Comparison of ENCODE assay signal across 12 cellular contexts in the genomic region with DNA sequence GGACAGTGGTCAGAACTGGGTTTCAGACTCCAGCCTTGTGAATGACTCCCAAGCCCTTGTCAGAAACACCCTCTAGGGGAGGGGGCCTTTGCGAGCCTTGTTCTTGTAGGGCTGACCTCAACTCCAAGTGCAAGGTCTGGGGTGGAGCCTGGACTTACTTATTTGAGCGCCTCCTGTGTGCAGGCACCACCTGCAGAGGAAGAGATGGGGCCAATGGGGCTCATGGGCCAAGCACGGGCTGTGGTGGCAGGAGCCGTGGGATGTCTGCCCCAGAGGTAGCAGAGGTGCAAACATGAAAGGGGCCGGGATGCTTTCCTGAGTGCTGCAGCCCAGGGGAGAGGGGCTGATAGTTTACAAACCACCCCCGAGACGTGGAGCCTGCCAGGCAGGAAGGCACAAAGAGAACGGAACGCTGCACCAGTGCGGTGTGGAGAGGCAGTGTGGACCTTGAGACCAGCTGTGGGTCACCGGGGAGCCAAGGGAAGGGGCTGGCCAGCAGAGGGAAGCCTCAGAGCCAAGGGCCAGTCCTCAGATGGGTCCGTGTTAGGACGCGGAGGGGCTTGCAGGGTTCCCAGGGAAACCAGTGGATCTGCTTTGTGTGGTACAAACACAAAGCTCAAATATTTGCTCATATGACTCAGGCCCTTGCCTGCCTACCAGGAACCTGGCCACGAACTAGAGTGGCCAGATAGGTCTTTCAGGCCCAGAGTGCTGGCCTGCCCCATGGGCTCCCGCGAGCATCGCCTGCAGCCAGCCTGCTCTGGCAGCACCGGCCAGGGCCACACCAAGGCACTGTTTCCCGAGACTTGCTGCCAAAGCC. TPM values are rescaled to one million over a fixed set of nuclear protein-coding genes. Genes with fewer than 3 reads are reported as not detected.
A peak's percentile ranks its signal among the peaks of the same experiment; 100 is the strongest.
DNase-seq lines count a peak whose midpoint lies in the region; ATAC-seq and TF ChIP-seq lines count a peak whose summit lies in the region.
"Had no signal": no experiment of that assay in that cellular context is flagged by ENCODE, and none has a peak within 500 bp of the region (broad histone marks: within the 10 kb centered on the region; RNA-seq: fewer than 3 reads in every experiment).

No MANE protein-coding gene starts in this region.

- H3K9me3 ChIP-seq in heart right ventricle (no peaks in the 10 kb centered on the region), left ventricle myocardium inferior (replicated peaks) (no peaks in the 10 kb centered on the region), upper lobe of right lung (no peaks in the 10 kb centered on the region)
- H3K9me3 ChIP-seq: Peyer's patch, tibial nerve had no signal

- H3K27me3 ChIP-seq in heart right ventricle (no peaks in the 10 kb centered on the region), left ventricle myocardium inferior (ENCODE audit: low read depth) (no peaks in the 10 kb centered on the region), upper lobe of right lung (no peaks in the 10 kb centered on the region)
- H3K27me3 ChIP-seq: Peyer's patch, tibial nerve had no signal

- ATAC-seq in heart right ventricle (peak in 5 of 8 donors; percentile 25 to 45 (median 35)), upper lobe of right lung (peak; percentile 89), HG03175 (IDR thresholded peaks at IDR 0.05; ENCODE audit: unreplicated experiment) (no peak), HG02840 (IDR thresholded peaks at IDR 0.05; ENCODE audit: low FRiP score, unreplicated experiment) (no peak), GM21529 (IDR thresholded peaks at IDR 0.05; ENCODE audit: unreplicated experiment) (no peak)

- intact Hi-C loops in heart right ventricle (cut with DNase I) (no loop called here), left ventricle myocardium inferior (cut with micrococcal nuclease) (no loop called here), upper lobe of right lung (cut with DNase I) (loop anchor here (5.0 kb wide), 1 partner anchor 38 kb away; no protein-coding TSS in a partner anchor)

- H3K36me3 ChIP-seq in heart right ventricle (peaks cover 0 to 39% (median 15%) of the 10 kb centered on the region in 9 donors), left ventricle myocardium inferior (peaks cover 33% of the 10 kb centered on the region), upper lobe of right lung (peaks cover 33% of the 10 kb centered on the region)

- H3K4me3 ChIP-seq in heart right ventricle (no peak overlapping the region), left ventricle myocardium inferior (no peak overlapping the region), upper lobe of right lung (no peak overlapping the region)
- H3K4me3 ChIP-seq: Peyer's patch, tibial nerve had no signal

- WGBS in heart right ventricle, 2 donors, result 76 to 81% methylated on average over 20 of the region's 20 CpGs

- TF ChIP-seq CTCF in heart right ventricle (IDR thresholded peaks at IDR 0.05), result no peak
- TF ChIP-seq CTCF in left ventricle myocardium inferior (IDR thresholded peaks at IDR 0.05; ENCODE audit: borderline replicate concordance), result no peak
- no peak for TF ChIP-seq CTCF in upper lobe of right lung (IDR thresholded peaks at IDR 0.05)

- no peaks in the 10 kb centered on the region for H3K4me1 ChIP-seq in heart right ventricle
- H3K4me1 ChIP-seq in left ventricle myocardium inferior, result no peaks in the 10 kb centered on the region
- no peaks in the 10 kb centered on the region for H3K4me1 ChIP-seq in upper lobe of right lung
- H3K4me1 ChIP-seq: Peyer's patch, tibial nerve had no signal

- no peak overlapping the region for H3K27ac ChIP-seq in heart right ventricle
- no peak overlapping the region for H3K27ac ChIP-seq in left ventricle myocardium inferior (replicated peaks)
- H3K27ac ChIP-seq in upper lobe of right lung, result peak overlapping the region; percentile 33
- H3K27ac ChIP-seq: Peyer's patch, tibial nerve had no signal

- no peak for DNase-seq in heart right ventricle
- DNase-seq in left ventricle myocardium inferior, result no peak
- peak; percentile 6 for DNase-seq in SW480 (ENCODE audit: low spot score)
- peak; percentile 64 for DNase-seq in iris pigment epithelial cell (ENCODE audit: low read depth)
- DNase-seq in upper lobe of right lung, result peak; percentile 80
- DNase-seq: GOT3; Peyer's patch; stimulated activated CD4-positive, alpha-beta T cell treated with anti-CD3 and anti-CD28 coated beads, Interleukin-15, amount 100 ng/mL, for 24 hours had no signal

RNA-seq across cellular contexts. Expression of gene TADA2B, which starts 8.7 kb away (rescaled TPM):
- total RNA-seq in heart right ventricle (10 to 100 TPM; 26.2 to 40.8 (median 31.5) TPM), left ventricle myocardium inferior (33.7 TPM), upper lobe of right lung (23.2 TPM)
- polyA plus RNA-seq in heart right ventricle, result 10 to 100 TPM; 15.4 to 15.6 TPM

RNA-seq across cellular contexts. Expression of gene GRPEL1, which starts 33.4 kb away (rescaled TPM):
- total RNA-seq in heart right ventricle (10 to 100 TPM; 50.8 to 83.3 (median 55.8) TPM), left ventricle myocardium inferior (58.2 TPM), upper lobe of right lung (27.8 TPM)
- polyA plus RNA-seq in heart right ventricle, result 10 to 100 TPM; 38.7 to 71.6 TPM

Comparison
In these comparisons a context has a peak if more than half of its experiments do, and no peak if none do; other contexts are left out.
1. ATAC-seq: peak in heart right ventricle (5 of 8) and upper lobe of right lung (single experiment); none in HG03175 (single experiment), HG02840 (single experiment) and GM21529 (single experiment).
2. DNase-seq: peak in SW480 (single experiment), iris pigment epithelial cell (single experiment) and upper lobe of right lung (single experiment); none in heart right ventricle (0 of 2) and left ventricle myocardium inferior (single experiment).